In genomic region chr5:157745041-157745456, GRCh38 we compare ENCODE assay signal across 8 cellular contexts. TPM values are rescaled to one million over a fixed set of nuclear protein-coding genes. Genes with fewer than 3 reads are reported as not detected.
A peak's percentile ranks its signal among the peaks of the same experiment; 100 is the strongest.
DNase-seq lines count a peak whose midpoint lies in the region; ATAC-seq and TF ChIP-seq lines count a peak whose summit lies in the region.
"Had no signal": no experiment of that assay in that cellular context is flagged by ENCODE, and none has a peak within 500 bp of the region (broad histone marks: within the 10 kb centered on the region; RNA-seq: fewer than 3 reads in every experiment).

No MANE protein-coding gene starts in this region.

- no peak for TF ChIP-seq CTCF in GM23338 (conservative IDR thresholded peaks at IDR 0.05; ENCODE audit: low read depth in 2 of 2)
- TF ChIP-seq CTCF in PC-9 (conservative IDR thresholded peaks at IDR 0.05): no peak
- no peak for TF ChIP-seq CTCF in esophagus squamous epithelium (IDR thresholded peaks at IDR 0.05)
- TF ChIP-seq CTCF in gastrocnemius medialis (IDR thresholded peaks at IDR 0.05 in 4 of 5, conservative IDR thresholded peaks at IDR 0.05 in 1 of 5): no peak

- no peak overlapping the region for H3K4me2 ChIP-seq in GM23338
- H3K4me2 ChIP-seq in PC-9: peak overlapping the region; percentile 90

- WGBS in esophagus squamous epithelium, 2 donors: 69 to 73% methylated on average over 4 of the region's 4 CpGs

- H3K79me2 ChIP-seq in GM23338 (replicated peaks; ENCODE audit: insufficient read depth) (no peaks in the 10 kb centered on the region), PC-9 (ENCODE audit: low read depth) (no peaks in the 10 kb centered on the region; the same call in 1 of the 2 replicates)

- no peak overlapping the region for H3K27ac Mint-ChIP-seq in GM23338

- BruUV-seq in PC-9 (replicated peaks; lab: Mats Ljungman, UMichigan): no TSS peak

- H3K9me2 ChIP-seq in GM23338 (ENCODE audit: insufficient read depth) (no peaks in the 10 kb centered on the region), PC-9 (ENCODE audit: insufficient read depth) (no peaks in the 10 kb centered on the region)

- H3K27me3 Mint-ChIP-seq in GM23338 (ENCODE audit: insufficient read depth, low read depth, poor library complexity): peaks cover 10% of the 10 kb centered on the region

- TF ChIP-seq POLR2A in esophagus squamous epithelium (IDR thresholded peaks at IDR 0.05) (no peak), gastrocnemius medialis (IDR thresholded peaks at IDR 0.05) (no peak)

- POLR2A ChIA-PET in PC-9 (lab: Charles Lee; ENCODE audit: unreplicated experiment): no interaction called here

- peaks cover 12% of the 10 kb centered on the region; the same call in 2 of the 3 replicates for H3K4me1 Mint-ChIP-seq in GM23338

- H3K36me3 Mint-ChIP-seq in GM23338 (ENCODE audit: low read depth): peaks cover 2% of the 10 kb centered on the region; the same call in 2 of the 3 replicates

- intact Hi-C loops in PC-9 (cut with micrococcal nuclease; ENCODE audit: unreplicated experiment): no loop called here
- intact Hi-C loops in esophagus squamous epithelium (cut with DNase I): no loop called here
- intact Hi-C loops in gastrocnemius medialis (cut with DNase I; ENCODE audit: low total_unique reads): loop anchor here (10.0 kb wide), 2 partner anchors 310 to 600 kb away; partner anchors contain the start of gene MED7
- intact Hi-C loops in sciatic nerve (cut with DNase I): no loop called here

- H2AFZ ChIP-seq in GM23338 (no peak overlapping the region), PC-9 (0 out of 2 replicates have a peak overlapping the region, but pooled peaks have one; percentile 96)

- DNase-seq in GM23338 (ENCODE audit: low spot score) (no peak), PC-9 (no peak), esophagus squamous epithelium (lab: John Stamatoyannopoulos, UW) (no peak), gastrocnemius medialis (no peak), RKO (ENCODE audit: low spot score) (no peak), sciatic nerve (ENCODE audit: low spot score) (no peak), islet precursor cell (no peak)

- H3K36me3 ChIP-seq in GM23338 (ENCODE audit: insufficient read depth): no peaks in the 10 kb centered on the region
- H3K36me3 ChIP-seq in PC-9 (ENCODE audit: low read depth): no peaks in the 10 kb centered on the region
- peaks cover 0 to 4% (median 0%) of the 10 kb centered on the region in 3 donors for H3K36me3 ChIP-seq in esophagus squamous epithelium
- no peaks in the 10 kb centered on the region for H3K36me3 ChIP-seq in gastrocnemius medialis

- in situ Hi-C loops in gastrocnemius medialis (cut with MboI; ENCODE audit: low sequenced_read_pairs in 4 of 4): loop anchor here in 2 of 4 donors (25.0 kb wide), 1 partner anchor 608 kb away; the partner anchor contains the start of gene MED7 (in 2 of the 2)

- peaks cover 21% of the 10 kb centered on the region for H3K27me3 ChIP-seq in GM23338 (ENCODE audit: insufficient read depth)
- H3K27me3 ChIP-seq in PC-9 (ENCODE audit: insufficient read depth, low read depth): no peaks in the 10 kb centered on the region
- H3K27me3 ChIP-seq in esophagus squamous epithelium: no peaks in the 10 kb centered on the region
- no peaks in the 10 kb centered on the region for H3K27me3 ChIP-seq in gastrocnemius medialis

- H3K4me3 ChIP-seq in GM23338 (peak overlapping the region; percentile 83), PC-9 (peak overlapping the region; percentile 89; the same call in 1 of the 2 replicates), esophagus squamous epithelium (peak overlapping the region in 3 of 4 donors; percentile 60 to 88 (median 84)), gastrocnemius medialis (peak overlapping the region; percentile 67 to 91 (median 72))

- no peaks in the 10 kb centered on the region for H3K9me3 Mint-ChIP-seq in GM23338

- H3K27ac ChIP-seq in GM23338 (ENCODE audit: low read depth): no peak overlapping the region
- H3K27ac ChIP-seq in PC-9: no peak overlapping the region
- H3K27ac ChIP-seq in esophagus squamous epithelium: peak overlapping the region in 3 of 4 donors; percentile 70 to 86 (median 76)
- no peak overlapping the region for H3K27ac ChIP-seq in gastrocnemius medialis

- H3F3A ChIP-seq in GM23338 (replicated peaks; ENCODE audit: low read depth) (no peaks in the 10 kb centered on the region), PC-9 (ENCODE audit: insufficient read depth, low read depth) (peaks cover 3% of the 10 kb centered on the region; the same call in 1 of the 2 replicates)

- no peaks in the 10 kb centered on the region for H3K9me3 ChIP-seq in PC-9 (ENCODE audit: insufficient read depth, low read depth)
- H3K9me3 ChIP-seq in esophagus squamous epithelium: no peaks in the 10 kb centered on the region
- H3K9me3 ChIP-seq in gastrocnemius medialis: no peaks in the 10 kb centered on the region

- H4K20me1 ChIP-seq in GM23338 (replicated peaks; ENCODE audit: insufficient read depth) (peaks cover 3% of the 10 kb centered on the region; the same call in 1 of the 2 replicates), PC-9 (ENCODE audit: insufficient read depth) (no peaks in the 10 kb centered on the region)

- ATAC-seq in GM23338 (no peak), gastrocnemius medialis (no peak), sciatic nerve (no peak)
- ATAC-seq: Panc1 had no signal

- peaks cover 4% of the 10 kb centered on the region; the same call in 1 of the 2 replicates for H3K4me1 ChIP-seq in GM23338 (ENCODE audit: insufficient read depth)
- peaks cover 12% of the 10 kb centered on the region for H3K4me1 ChIP-seq in PC-9 (replicated peaks; ENCODE audit: insufficient read depth)
- H3K4me1 ChIP-seq in esophagus squamous epithelium: peaks cover 0 to 22% (median 9%) of the 10 kb centered on the region in 3 donors
- H3K4me1 ChIP-seq in gastrocnemius medialis: peaks cover 10 to 14% of the 10 kb centered on the region in 2 donors

- H3K4me3 Mint-ChIP-seq in GM23338: peak overlapping the region; percentile 89; the same call in 2 of the 3 replicates

- CTCF ChIA-PET in PC-9 (lab: Charles Lee): no interaction called here

TF ChIP-seq in GM23338, 12 proteins besides CTCF, POLR2A, EP300 and RAD21:
- TF ChIP-seq POLR2AphosphoS5 (IDR thresholded peaks at IDR 0.05; ENCODE audit: low read depth) (no peak), STAT1 (IDR thresholded peaks at IDR 0.05; ENCODE audit: unreplicated experiment) (no peak), ZNF114 (CRISPR knock-in tag; IDR thresholded peaks at IDR 0.05) (no peak), REST (IDR thresholded peaks at IDR 0.05; ENCODE audit: unreplicated experiment) (no peak), JUNB (IDR thresholded peaks at IDR 0.05; ENCODE audit: unreplicated experiment) (no peak), NANOG (IDR thresholded peaks at IDR 0.05; ENCODE audit: borderline replicate concordance) (no peak)

RNA-seq across cellular contexts. Expression of gene LSM11, which starts 1.5 kb away (rescaled TPM):
- total RNA-seq in GM23338 (2014; rRNA removed; shearing (Covaris generic)): 3.8 and 3.9 TPM in 2 replicates
- polyA plus RNA-seq in GM23338 (2016; fragmentation: Nextera tagmentation; extraction: Ambion mirVana): 1.2 TPM in 2 replicates
- total RNA-seq in PC-9 (2021) (1.9 and 2.1 TPM in 2 replicates), esophagus squamous epithelium (1 to 10 TPM; 2.1 to 6.7 (median 3.6) TPM), gastrocnemius medialis (1 to 10 TPM in 3 of 4 donors, under 1 TPM in 1; 0.95 to 1.9 (median 1.2) TPM), sciatic nerve (3.4 TPM)

RNA-seq across cellular contexts. Expression of gene THG1L, which starts 13.8 kb away (rescaled TPM):
- total RNA-seq in GM23338 (2014; rRNA removed; shearing (Covaris generic)): 11.8 and 12.2 TPM in 2 replicates
- 13.8 and 15.9 TPM in 2 replicates for polyA plus RNA-seq in GM23338 (2016; fragmentation: Nextera tagmentation; extraction: Ambion mirVana)
- 20.9 and 25.3 TPM in 2 replicates for total RNA-seq in PC-9 (2021)
- total RNA-seq in esophagus squamous epithelium: 10 to 100 TPM in 2 of 4 donors, 1 to 10 TPM in 2; 5.7 to 21.0 (median 11.8) TPM
- 1 to 10 TPM; 3.5 to 9.7 (median 6.6) TPM for total RNA-seq in gastrocnemius medialis
- total RNA-seq in sciatic nerve: 5.8 TPM

Comparison
In these comparisons a context has a peak if more than half of its experiments do, and no peak if none do; other contexts are left out.
1. H3K27ac ChIP-seq: peak in esophagus squamous epithelium (3 of 4); none in GM23338 (single experiment), PC-9 (single experiment) and gastrocnemius medialis (0 of 4).
2. Peak in every context shown above with its lines, with median percentiles within 50 percentile points of each other: H3K4me3 ChIP-seq.